ENCODE assay signal across 11 cellular contexts in the genomic region with DNA sequence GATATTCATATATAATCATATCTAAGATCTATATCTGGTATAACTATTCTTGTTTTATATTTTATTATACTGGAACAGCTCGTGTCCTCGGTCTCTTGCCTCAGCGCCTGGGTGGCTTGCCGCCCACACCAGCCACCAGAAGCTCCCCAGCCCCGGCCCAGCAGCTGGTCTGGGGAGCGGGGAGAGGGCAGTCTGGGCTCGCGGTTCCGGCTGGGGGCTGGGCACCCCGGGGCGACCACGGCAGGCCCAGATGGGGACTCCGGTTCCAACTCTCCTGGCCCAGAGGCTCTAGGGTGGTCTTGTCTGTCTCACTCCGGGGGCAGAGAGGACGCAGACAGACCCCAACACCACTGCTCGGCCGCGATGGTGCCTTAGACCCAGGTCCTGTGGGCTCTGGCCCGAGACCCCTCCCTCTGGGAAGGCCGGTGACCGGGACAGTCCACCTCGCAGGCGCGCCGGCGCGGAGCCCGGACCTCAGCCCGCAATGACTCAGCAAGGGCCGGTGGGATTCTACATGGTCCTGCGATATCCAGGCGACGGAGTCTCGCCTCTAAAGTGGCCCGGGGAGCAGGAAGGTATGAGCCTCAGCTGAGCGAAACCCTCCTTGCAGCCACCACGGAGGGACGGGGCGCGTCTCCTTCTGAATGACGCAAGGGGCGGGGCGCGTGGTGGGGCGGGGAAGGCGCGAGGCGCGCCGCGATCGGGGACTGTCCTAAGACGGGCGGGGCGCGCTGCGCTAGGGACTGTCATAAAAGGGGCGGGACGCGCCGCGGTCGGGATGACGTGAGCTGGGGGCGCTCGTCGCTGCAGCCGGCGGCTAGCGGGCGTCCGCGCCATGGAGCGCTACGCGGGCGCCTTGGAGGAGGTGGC. TPM values are rescaled to one million over a fixed set of nuclear protein-coding genes. Genes with fewer than 3 reads are reported as not detected.
DNase-seq lines count a peak whose midpoint lies in the region; ATAC-seq and TF ChIP-seq lines count a peak whose summit lies in the region.
"Had no signal": no experiment of that assay in that cellular context is flagged by ENCODE, and none has a peak within 500 bp of the region (broad histone marks: within the 10 kb centered on the region; RNA-seq: fewer than 3 reads in every experiment).

TSS of gene DGCR6 (plus strand) at position 781 of the 870 bp plus-strand sequence. CDS start at position 836, 55 bp downstream.

- WGBS in upper lobe of left lung, 2 donors, result no CpG with 5 or more reads among the region's 77 CpGs

- TF ChIP-seq EP300 in upper lobe of left lung (IDR thresholded peaks at IDR 0.05), result no peak

- H3K9me3 Mint-ChIP-seq in activated naive CD4-positive, alpha-beta T cell treated with anti-CD3 and anti-CD28 coated beads, Interleukin-2, amount 50 U/mL, for 72 hours, result no peaks in the 10 kb centered on the region
- no peaks in the 10 kb centered on the region for H3K9me3 Mint-ChIP-seq in effector memory CD8-positive, alpha-beta T cell
- H3K9me3 Mint-ChIP-seq in mesothelial cell of epicardium, result no peaks in the 10 kb centered on the region
- H3K9me3 Mint-ChIP-seq: activated naive CD4-positive, alpha-beta T cell treated with anti-CD3 and anti-CD28 coated beads, Interleukin-2, amount 50 U/mL, for 24 hours; nephron progenitor cell had no signal

- peak; percentile 97 to 99 for ATAC-seq in activated naive CD4-positive, alpha-beta T cell treated with anti-CD3 and anti-CD28 coated beads, Interleukin-2, amount 50 U/mL, for 72 hours
- peak; percentile 82 for ATAC-seq in HG03066 (IDR thresholded peaks at IDR 0.05; ENCODE audit: low read depth, unreplicated experiment)
- ATAC-seq in effector memory CD8-positive, alpha-beta T cell (replicated peaks), result peak; percentile 94
- ATAC-seq in upper lobe of left lung (ENCODE audit: low FRiP score in 2 of 2), result peak; percentile 97 to 99

- no peaks in the 10 kb centered on the region for H3K4me1 ChIP-seq in upper lobe of left lung

- no peaks in the 10 kb centered on the region for H3K36me3 Mint-ChIP-seq in activated naive CD4-positive, alpha-beta T cell treated with anti-CD3 and anti-CD28 coated beads, Interleukin-2, amount 50 U/mL, for 72 hours
- no peaks in the 10 kb centered on the region for H3K36me3 Mint-ChIP-seq in effector memory CD8-positive, alpha-beta T cell (ENCODE audit: insufficient read depth)
- no peaks in the 10 kb centered on the region for H3K36me3 Mint-ChIP-seq in mesothelial cell of epicardium
- H3K36me3 Mint-ChIP-seq: activated naive CD4-positive, alpha-beta T cell treated with anti-CD3 and anti-CD28 coated beads, Interleukin-2, amount 50 U/mL, for 24 hours had no signal

- no peak for TF ChIP-seq CTCF in upper lobe of left lung (IDR thresholded peaks at IDR 0.05)
- no peak for TF ChIP-seq CTCF in WERI-Rb-1 (IDR thresholded peaks at IDR 0.05; ENCODE audit: low read depth, low read length)
- TF ChIP-seq CTCF in mesothelial cell of epicardium (IDR thresholded peaks at IDR 0.05; ENCODE audit: unreplicated experiment), result no peak

- H3K9me3 ChIP-seq in upper lobe of left lung (no peaks in the 10 kb centered on the region), WERI-Rb-1 (ENCODE audit: severe bottlenecking) (no peaks in the 10 kb centered on the region)

- peak within 1 kb of the TSS in 1 of 4 donors; percentile 18 for H3K4me3 ChIP-seq in upper lobe of left lung
- H3K4me3 ChIP-seq in WERI-Rb-1 (ENCODE audit: low read depth, low read length), result no peak within 1 kb of the TSS
- H3K4me3 ChIP-seq: SK-N-MC had no signal

- no peak for DNase-seq in activated naive CD4-positive, alpha-beta T cell treated with anti-CD3 and anti-CD28 coated beads, Interleukin-2, amount 50 U/mL, for 72 hours (ENCODE audit: low spot score in 2 of 2)
- DNase-seq in activated naive CD4-positive, alpha-beta T cell treated with anti-CD3 and anti-CD28 coated beads, Interleukin-2, amount 50 U/mL, for 16 hours, result no peak
- DNase-seq in effector memory CD8-positive, alpha-beta T cell, result no peak
- DNase-seq in upper lobe of left lung, result peak; percentile 20 to 51
- DNase-seq in stimulated activated CD4-positive, alpha-beta T cell treated with anti-CD3 and anti-CD28 coated beads, Interleukin-1b, Interleukin-23, amount 100 ng/mL, for 48 hours, result no peak
- DNase-seq in WERI-Rb-1, result no peak
- no peak for DNase-seq in mesothelial cell of epicardium (ENCODE audit: low spot score in 2 of 2, unreplicated experiment in 2 of 2)
- DNase-seq: nephron progenitor cell had no signal

- no peak for TF ChIP-seq POLR2A in upper lobe of left lung (IDR thresholded peaks at IDR 0.05)

- no peak within 1 kb of the TSS for H3K27ac Mint-ChIP-seq in activated naive CD4-positive, alpha-beta T cell treated with anti-CD3 and anti-CD28 coated beads, Interleukin-2, amount 50 U/mL, for 72 hours
- H3K27ac Mint-ChIP-seq in effector memory CD8-positive, alpha-beta T cell, result no peak within 1 kb of the TSS
- H3K27ac Mint-ChIP-seq in mesothelial cell of epicardium, result no peak within 1 kb of the TSS
- H3K27ac Mint-ChIP-seq: activated naive CD4-positive, alpha-beta T cell treated with anti-CD3 and anti-CD28 coated beads, Interleukin-2, amount 50 U/mL, for 24 hours; nephron progenitor cell had no signal

- H3K27me3 Mint-ChIP-seq in effector memory CD8-positive, alpha-beta T cell, result no peaks in the 10 kb centered on the region
- no peaks in the 10 kb centered on the region for H3K27me3 Mint-ChIP-seq in mesothelial cell of epicardium (ENCODE audit: low read depth)
- H3K27me3 Mint-ChIP-seq: activated naive CD4-positive, alpha-beta T cell treated with anti-CD3 and anti-CD28 coated beads, Interleukin-2, amount 50 U/mL, for 24 hours had no signal

- no peaks in the 10 kb centered on the region for H3K36me3 ChIP-seq in upper lobe of left lung
- H3K36me3 ChIP-seq in WERI-Rb-1, result no peaks in the 10 kb centered on the region

- no peak within 1 kb of the TSS for H3K4me3 Mint-ChIP-seq in effector memory CD8-positive, alpha-beta T cell
- H3K4me3 Mint-ChIP-seq in mesothelial cell of epicardium, result no peak within 1 kb of the TSS
- H3K4me3 Mint-ChIP-seq: activated naive CD4-positive, alpha-beta T cell treated with anti-CD3 and anti-CD28 coated beads, Interleukin-2, amount 50 U/mL, for 24 hours; nephron progenitor cell had no signal

- no peaks in the 10 kb centered on the region for H3K27me3 ChIP-seq in upper lobe of left lung
- H3K27me3 ChIP-seq in WERI-Rb-1 (ENCODE audit: insufficient read depth, low read depth, severe bottlenecking), result no peaks in the 10 kb centered on the region

- H3K4me1 Mint-ChIP-seq in effector memory CD8-positive, alpha-beta T cell (ENCODE audit: low read depth in 2 of 2), result no peaks in the 10 kb centered on the region
- H3K4me1 Mint-ChIP-seq in mesothelial cell of epicardium, result no peaks in the 10 kb centered on the region
- H3K4me1 Mint-ChIP-seq: activated naive CD4-positive, alpha-beta T cell treated with anti-CD3 and anti-CD28 coated beads, Interleukin-2, amount 50 U/mL, for 24 hours; nephron progenitor cell had no signal

- H3K27ac ChIP-seq in upper lobe of left lung (no peak within 1 kb of the TSS), WERI-Rb-1 (no peak within 1 kb of the TSS)
- H3K27ac ChIP-seq: SK-N-MC had no signal

RNA-seq across cellular contexts. Expression of gene DGCR6, which starts in this region (rescaled TPM):
- 1 to 10 TPM; 1.1 to 1.5 TPM for total RNA-seq in activated naive CD4-positive, alpha-beta T cell treated with anti-CD3 and anti-CD28 coated beads, Interleukin-2, amount 50 U/mL, for 72 hours
- total RNA-seq in upper lobe of left lung (1 to 10 TPM; 2.1 to 8.4 (median 4.2) TPM), mesothelial cell of epicardium (4.1 to 6.0 TPM (median 4.8 TPM) in 3 replicates)

Comparison
In these comparisons a context has a peak if more than half of its experiments do, and no peak if none do; other contexts are left out.
1. DNase-seq: peak in upper lobe of left lung (2 of 2); none in activated naive CD4-positive, alpha-beta T cell treated with anti-CD3 and anti-CD28 coated beads, Interleukin-2, amount 50 U/mL, for 72 hours (0 of 2), activated naive CD4-positive, alpha-beta T cell treated with anti-CD3 and anti-CD28 coated beads, Interleukin-2, amount 50 U/mL, for 16 hours (single experiment), effector memory CD8-positive, alpha-beta T cell (0 of 3), stimulated activated CD4-positive, alpha-beta T cell treated with anti-CD3 and anti-CD28 coated beads, Interleukin-1b, Interleukin-23, amount 100 ng/mL, for 48 hours (single experiment), WERI-Rb-1 (single experiment) and mesothelial cell of epicardium (0 of 2).
2. Peak in every context shown above with its lines, with median percentiles within 50 percentile points of each other: ATAC-seq.